ENCODE assay signal across 1 cellular context in the genomic region with DNA sequence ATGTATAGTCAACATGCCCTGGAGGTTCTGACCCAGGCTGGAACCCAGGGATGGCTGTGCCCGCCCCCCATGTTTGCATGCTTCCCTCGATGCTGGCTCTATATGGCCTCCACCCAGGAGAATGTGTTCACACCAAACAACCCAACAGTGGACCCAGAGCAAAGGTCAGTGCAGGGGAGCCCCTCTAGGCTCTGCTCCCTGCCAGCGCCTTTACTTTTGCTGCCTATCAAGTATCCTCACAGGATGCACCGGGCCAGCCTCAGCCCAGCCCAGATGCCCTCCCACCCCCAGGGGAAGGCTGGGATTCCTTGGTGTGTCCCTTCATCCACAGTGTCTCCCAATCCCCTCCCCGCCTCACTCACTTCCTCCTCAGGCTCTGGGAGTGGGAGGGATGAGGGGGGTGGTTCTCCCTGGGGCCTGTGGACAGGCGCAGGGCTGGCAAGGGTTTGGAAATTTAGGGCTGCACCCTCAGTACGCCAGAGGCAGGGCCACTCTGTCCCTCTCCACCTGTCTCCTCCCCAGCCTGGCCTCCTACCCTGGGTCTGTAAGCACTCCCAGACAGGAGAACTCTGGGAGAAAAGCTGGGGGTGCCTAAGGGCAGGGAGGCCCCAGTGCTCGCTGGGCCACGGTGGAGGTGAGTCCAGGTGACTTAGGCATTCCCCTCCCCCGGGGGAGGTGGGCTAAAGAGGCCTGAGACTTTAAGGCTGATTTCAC.
A peak's percentile ranks its signal among the peaks of the same experiment; 100 is the strongest.
TF ChIP-seq lines count a peak whose summit lies in the region.

No MANE protein-coding gene starts in this region.

TF ChIP-seq in HepG2, 621 proteins besides CTCF, POLR2A, EP300 and RAD21 (continued from another document and continues in another):
- TF ChIP-seq, protein P1, sequence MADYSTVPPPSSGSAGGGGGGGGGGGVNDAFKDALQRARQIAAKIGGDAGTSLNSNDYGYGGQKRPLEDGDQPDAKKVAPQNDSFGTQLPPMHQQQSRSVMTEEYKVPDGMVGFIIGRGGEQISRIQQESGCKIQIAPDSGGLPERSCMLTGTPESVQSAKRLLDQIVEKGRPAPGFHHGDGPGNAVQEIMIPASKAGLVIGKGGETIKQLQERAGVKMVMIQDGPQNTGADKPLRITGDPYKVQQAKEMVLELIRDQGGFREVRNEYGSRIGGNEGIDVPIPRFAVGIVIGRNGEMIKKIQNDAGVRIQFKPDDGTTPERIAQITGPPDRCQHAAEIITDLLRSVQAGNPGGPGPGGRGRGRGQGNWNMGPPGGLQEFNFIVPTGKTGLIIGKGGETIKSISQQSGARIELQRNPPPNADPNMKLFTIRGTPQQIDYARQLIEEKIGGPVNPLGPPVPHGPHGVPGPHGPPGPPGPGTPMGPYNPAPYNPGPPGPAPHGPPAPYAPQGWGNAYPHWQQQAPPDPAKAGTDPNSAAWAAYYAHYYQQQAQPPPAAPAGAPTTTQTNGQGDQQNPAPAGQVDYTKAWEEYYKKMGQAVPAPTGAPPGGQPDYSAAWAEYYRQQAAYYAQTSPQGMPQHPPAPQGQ (CRISPR knock-in tag; IDR thresholded peaks at IDR 0.05; ENCODE audit: borderline replicate concordance): no peak
- TF ChIP-seq CHD4 (IDR thresholded peaks at IDR 0.05; ENCODE audit: borderline replicate concordance, low read length): no peak
- no peak for TF ChIP-seq JUND (CRISPR knock-in tag; IDR thresholded peaks at IDR 0.05)
- TF ChIP-seq, protein P2, sequence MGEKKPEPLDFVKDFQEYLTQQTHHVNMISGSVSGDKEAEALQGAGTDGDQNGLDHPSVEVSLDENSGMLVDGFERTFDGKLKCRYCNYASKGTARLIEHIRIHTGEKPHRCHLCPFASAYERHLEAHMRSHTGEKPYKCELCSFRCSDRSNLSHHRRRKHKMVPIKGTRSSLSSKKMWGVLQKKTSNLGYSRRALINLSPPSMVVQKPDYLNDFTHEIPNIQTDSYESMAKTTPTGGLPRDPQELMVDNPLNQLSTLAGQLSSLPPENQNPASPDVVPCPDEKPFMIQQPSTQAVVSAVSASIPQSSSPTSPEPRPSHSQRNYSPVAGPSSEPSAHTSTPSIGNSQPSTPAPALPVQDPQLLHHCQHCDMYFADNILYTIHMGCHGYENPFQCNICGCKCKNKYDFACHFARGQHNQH (CRISPR knock-in tag; IDR thresholded peaks at IDR 0.05): no peak
- TF ChIP-seq HDAC1 (CRISPR knock-in tag; IDR thresholded peaks at IDR 0.05): peak; percentile 70
- TF ChIP-seq, protein P3, sequence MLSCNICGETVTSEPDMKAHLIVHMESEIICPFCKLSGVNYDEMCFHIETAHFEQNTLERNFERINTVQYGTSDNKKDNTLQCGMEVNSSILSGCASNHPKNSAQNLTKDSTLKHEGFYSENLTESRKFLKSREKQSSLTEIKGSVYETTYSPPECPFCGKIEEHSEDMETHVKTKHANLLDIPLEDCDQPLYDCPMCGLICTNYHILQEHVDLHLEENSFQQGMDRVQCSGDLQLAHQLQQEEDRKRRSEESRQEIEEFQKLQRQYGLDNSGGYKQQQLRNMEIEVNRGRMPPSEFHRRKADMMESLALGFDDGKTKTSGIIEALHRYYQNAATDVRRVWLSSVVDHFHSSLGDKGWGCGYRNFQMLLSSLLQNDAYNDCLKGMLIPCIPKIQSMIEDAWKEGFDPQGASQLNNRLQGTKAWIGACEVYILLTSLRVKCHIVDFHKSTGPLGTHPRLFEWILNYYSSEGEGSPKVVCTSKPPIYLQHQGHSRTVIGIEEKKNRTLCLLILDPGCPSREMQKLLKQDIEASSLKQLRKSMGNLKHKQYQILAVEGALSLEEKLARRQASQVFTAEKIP (CRISPR knock-in tag; IDR thresholded peaks at IDR 0.05; ENCODE audit: borderline replicate concordance): no peak
- TF ChIP-seq NCOR1 (IDR thresholded peaks at IDR 0.05; ENCODE audit: borderline replicate concordance, low read length): peak; percentile 75; the same call in 1 of the 2 replicates
- TF ChIP-seq, protein P4, sequence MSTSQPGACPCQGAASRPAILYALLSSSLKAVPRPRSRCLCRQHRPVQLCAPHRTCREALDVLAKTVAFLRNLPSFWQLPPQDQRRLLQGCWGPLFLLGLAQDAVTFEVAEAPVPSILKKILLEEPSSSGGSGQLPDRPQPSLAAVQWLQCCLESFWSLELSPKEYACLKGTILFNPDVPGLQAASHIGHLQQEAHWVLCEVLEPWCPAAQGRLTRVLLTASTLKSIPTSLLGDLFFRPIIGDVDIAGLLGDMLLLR (CRISPR knock-in tag; IDR thresholded peaks at IDR 0.05): 0 out of 2 replicates have a peak, but pooled peaks have one; percentile 32
- TF ChIP-seq ZNF263 (CRISPR knock-in tag; IDR thresholded peaks at IDR 0.05): no peak
- TF ChIP-seq GLI4 (CRISPR knock-in tag; IDR thresholded peaks at IDR 0.05; ENCODE audit: borderline replicate concordance): no peak
- TF ChIP-seq, protein P5, sequence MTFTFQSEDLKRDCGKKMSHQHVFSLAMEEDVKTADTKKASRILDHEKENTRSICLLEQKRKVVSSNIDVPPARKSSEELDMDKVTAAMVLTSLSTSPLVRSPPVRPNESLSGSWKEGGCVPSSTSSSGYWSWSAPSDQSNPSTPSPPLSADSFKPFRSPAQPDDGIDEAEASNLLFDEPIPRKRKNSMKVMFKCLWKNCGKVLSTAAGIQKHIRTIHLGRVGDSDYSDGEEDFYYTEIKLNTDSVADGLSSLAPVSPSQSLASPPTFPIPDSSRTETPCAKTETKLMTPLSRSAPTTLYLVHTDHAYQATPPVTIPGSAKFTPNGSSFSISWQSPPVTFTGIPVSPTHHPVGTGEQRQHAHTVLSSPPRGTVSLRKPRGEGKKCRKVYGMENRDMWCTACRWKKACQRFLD (CRISPR knock-in tag; IDR thresholded peaks at IDR 0.05; ENCODE audit: borderline replicate concordance): no peak
- TF ChIP-seq ZNF790 (CRISPR knock-in tag; IDR thresholded peaks at IDR 0.05; ENCODE audit: borderline replicate concordance): no peak
- no peak for TF ChIP-seq ISL2 (CRISPR knock-in tag; IDR thresholded peaks at IDR 0.05)
- TF ChIP-seq ZSCAN22 (CRISPR knock-in tag; IDR thresholded peaks at IDR 0.05): no peak
- TF ChIP-seq, protein P6, sequence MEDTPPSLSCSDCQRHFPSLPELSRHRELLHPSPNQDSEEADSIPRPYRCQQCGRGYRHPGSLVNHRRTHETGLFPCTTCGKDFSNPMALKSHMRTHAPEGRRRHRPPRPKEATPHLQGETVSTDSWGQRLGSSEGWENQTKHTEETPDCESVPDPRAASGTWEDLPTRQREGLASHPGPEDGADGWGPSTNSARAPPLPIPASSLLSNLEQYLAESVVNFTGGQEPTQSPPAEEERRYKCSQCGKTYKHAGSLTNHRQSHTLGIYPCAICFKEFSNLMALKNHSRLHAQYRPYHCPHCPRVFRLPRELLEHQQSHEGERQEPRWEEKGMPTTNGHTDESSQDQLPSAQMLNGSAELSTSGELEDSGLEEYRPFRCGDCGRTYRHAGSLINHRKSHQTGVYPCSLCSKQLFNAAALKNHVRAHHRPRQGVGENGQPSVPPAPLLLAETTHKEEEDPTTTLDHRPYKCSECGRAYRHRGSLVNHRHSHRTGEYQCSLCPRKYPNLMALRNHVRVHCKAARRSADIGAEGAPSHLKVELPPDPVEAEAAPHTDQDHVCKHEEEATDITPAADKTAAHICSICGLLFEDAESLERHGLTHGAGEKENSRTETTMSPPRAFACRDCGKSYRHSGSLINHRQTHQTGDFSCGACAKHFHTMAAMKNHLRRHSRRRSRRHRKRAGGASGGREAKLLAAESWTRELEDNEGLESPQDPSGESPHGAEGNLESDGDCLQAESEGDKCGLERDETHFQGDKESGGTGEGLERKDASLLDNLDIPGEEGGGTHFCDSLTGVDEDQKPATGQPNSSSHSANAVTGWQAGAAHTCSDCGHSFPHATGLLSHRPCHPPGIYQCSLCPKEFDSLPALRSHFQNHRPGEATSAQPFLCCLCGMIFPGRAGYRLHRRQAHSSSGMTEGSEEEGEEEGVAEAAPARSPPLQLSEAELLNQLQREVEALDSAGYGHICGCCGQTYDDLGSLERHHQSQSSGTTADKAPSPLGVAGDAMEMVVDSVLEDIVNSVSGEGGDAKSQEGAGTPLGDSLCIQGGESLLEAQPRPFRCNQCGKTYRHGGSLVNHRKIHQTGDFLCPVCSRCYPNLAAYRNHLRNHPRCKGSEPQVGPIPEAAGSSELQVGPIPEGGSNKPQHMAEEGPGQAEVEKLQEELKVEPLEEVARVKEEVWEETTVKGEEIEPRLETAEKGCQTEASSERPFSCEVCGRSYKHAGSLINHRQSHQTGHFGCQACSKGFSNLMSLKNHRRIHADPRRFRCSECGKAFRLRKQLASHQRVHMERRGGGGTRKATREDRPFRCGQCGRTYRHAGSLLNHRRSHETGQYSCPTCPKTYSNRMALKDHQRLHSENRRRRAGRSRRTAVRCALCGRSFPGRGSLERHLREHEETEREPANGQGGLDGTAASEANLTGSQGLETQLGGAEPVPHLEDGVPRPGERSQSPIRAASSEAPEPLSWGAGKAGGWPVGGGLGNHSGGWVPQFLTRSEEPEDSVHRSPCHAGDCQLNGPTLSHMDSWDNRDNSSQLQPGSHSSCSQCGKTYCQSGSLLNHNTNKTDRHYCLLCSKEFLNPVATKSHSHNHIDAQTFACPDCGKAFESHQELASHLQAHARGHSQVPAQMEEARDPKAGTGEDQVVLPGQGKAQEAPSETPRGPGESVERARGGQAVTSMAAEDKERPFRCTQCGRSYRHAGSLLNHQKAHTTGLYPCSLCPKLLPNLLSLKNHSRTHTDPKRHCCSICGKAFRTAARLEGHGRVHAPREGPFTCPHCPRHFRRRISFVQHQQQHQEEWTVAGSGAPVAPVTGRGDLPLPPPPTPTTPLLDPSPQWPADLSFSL (CRISPR knock-in tag; IDR thresholded peaks at IDR 0.05): no peak
- no peak; the same call in 1 of the 2 replicates for TF ChIP-seq PHF8 (CRISPR knock-in tag; IDR thresholded peaks at IDR 0.05)
- peak; percentile 33; the same call in 1 of the 2 replicates for TF ChIP-seq ZNF292 (CRISPR knock-in tag; IDR thresholded peaks at IDR 0.05; ENCODE audit: borderline replicate concordance, low read depth)
- TF ChIP-seq, protein P7, sequence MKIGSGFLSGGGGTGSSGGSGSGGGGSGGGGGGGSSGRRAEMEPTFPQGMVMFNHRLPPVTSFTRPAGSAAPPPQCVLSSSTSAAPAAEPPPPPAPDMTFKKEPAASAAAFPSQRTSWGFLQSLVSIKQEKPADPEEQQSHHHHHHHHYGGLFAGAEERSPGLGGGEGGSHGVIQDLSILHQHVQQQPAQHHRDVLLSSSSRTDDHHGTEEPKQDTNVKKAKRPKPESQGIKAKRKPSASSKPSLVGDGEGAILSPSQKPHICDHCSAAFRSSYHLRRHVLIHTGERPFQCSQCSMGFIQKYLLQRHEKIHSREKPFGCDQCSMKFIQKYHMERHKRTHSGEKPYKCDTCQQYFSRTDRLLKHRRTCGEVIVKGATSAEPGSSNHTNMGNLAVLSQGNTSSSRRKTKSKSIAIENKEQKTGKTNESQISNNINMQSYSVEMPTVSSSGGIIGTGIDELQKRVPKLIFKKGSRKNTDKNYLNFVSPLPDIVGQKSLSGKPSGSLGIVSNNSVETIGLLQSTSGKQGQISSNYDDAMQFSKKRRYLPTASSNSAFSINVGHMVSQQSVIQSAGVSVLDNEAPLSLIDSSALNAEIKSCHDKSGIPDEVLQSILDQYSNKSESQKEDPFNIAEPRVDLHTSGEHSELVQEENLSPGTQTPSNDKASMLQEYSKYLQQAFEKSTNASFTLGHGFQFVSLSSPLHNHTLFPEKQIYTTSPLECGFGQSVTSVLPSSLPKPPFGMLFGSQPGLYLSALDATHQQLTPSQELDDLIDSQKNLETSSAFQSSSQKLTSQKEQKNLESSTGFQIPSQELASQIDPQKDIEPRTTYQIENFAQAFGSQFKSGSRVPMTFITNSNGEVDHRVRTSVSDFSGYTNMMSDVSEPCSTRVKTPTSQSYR (CRISPR knock-in tag; IDR thresholded peaks at IDR 0.05; ENCODE audit: borderline replicate concordance): peak; percentile 36; the same call in 1 of the 2 replicates
- TF ChIP-seq ZFAT (CRISPR knock-in tag; conservative IDR thresholded peaks at IDR 0.05): no peak
- TF ChIP-seq HNF4A (CRISPR knock-in tag; IDR thresholded peaks at IDR 0.05): peak; percentile 93
- TF ChIP-seq HOXA9 (CRISPR knock-in tag; IDR thresholded peaks at IDR 0.05; ENCODE audit: borderline replicate concordance): 0 out of 2 replicates have a peak, but pooled peaks have one; percentile 47
- 0 out of 2 replicates have a peak, but pooled peaks have one; percentile 28 for TF ChIP-seq ZNF772 (CRISPR knock-in tag; IDR thresholded peaks at IDR 0.05)
- TF ChIP-seq ZNF644 (CRISPR knock-in tag; IDR thresholded peaks at IDR 0.05; ENCODE audit: low read depth): peak; percentile 89
- TF ChIP-seq ZNF343 (CRISPR knock-in tag; IDR thresholded peaks at IDR 0.05): no peak
- TF ChIP-seq POGZ (CRISPR knock-in tag; IDR thresholded peaks at IDR 0.05): peak; percentile 52
- TF ChIP-seq, protein P8, sequence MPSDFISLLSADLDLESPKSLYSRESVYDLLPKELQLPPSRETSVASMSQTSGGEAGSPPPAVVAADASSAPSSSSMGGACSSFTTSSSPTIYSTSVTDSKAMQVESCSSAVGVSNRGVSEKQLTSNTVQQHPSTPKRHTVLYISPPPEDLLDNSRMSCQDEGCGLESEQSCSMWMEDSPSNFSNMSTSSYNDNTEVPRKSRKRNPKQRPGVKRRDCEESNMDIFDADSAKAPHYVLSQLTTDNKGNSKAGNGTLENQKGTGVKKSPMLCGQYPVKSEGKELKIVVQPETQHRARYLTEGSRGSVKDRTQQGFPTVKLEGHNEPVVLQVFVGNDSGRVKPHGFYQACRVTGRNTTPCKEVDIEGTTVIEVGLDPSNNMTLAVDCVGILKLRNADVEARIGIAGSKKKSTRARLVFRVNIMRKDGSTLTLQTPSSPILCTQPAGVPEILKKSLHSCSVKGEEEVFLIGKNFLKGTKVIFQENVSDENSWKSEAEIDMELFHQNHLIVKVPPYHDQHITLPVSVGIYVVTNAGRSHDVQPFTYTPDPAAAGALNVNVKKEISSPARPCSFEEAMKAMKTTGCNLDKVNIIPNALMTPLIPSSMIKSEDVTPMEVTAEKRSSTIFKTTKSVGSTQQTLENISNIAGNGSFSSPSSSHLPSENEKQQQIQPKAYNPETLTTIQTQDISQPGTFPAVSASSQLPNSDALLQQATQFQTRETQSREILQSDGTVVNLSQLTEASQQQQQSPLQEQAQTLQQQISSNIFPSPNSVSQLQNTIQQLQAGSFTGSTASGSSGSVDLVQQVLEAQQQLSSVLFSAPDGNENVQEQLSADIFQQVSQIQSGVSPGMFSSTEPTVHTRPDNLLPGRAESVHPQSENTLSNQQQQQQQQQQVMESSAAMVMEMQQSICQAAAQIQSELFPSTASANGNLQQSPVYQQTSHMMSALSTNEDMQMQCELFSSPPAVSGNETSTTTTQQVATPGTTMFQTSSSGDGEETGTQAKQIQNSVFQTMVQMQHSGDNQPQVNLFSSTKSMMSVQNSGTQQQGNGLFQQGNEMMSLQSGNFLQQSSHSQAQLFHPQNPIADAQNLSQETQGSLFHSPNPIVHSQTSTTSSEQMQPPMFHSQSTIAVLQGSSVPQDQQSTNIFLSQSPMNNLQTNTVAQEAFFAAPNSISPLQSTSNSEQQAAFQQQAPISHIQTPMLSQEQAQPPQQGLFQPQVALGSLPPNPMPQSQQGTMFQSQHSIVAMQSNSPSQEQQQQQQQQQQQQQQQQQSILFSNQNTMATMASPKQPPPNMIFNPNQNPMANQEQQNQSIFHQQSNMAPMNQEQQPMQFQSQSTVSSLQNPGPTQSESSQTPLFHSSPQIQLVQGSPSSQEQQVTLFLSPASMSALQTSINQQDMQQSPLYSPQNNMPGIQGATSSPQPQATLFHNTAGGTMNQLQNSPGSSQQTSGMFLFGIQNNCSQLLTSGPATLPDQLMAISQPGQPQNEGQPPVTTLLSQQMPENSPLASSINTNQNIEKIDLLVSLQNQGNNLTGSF (CRISPR knock-in tag; IDR thresholded peaks at IDR 0.05): no peak
